20 cellular contexts compared by ENCODE assay signal in the genomic region with DNA sequence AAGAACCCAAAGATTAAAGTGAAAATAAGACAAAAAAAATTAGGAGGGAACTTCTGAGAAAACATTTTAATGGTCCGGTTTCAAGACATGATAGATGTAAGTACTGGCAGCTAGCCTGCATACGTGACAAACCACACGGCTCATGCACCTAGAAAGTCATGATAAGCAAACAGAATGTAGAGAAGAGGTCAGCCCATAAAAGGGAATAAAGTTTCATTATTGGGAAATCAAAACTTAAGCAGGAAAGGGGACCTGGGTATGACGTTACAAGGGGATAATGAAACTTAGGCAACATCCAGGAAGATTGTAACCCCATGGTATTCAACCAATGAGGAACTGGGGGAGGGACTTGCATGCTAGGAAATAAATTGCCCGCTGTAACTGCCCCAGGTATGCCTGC.
A peak's percentile ranks its signal among the peaks of the same experiment; 100 is the strongest.
DNase-seq lines count a peak whose midpoint lies in the region; ATAC-seq, FAIRE-seq and TF ChIP-seq lines count a peak whose summit lies in the region.
"Had no signal": no experiment of that assay in that cellular context is flagged by ENCODE, and none has a peak within 500 bp of the region (broad histone marks: within the 10 kb centered on the region; RNA-seq: fewer than 3 reads in every experiment).

No MANE protein-coding gene starts in this region.

- WGBS in K562 (ENCODE audit: insufficient coverage, low coverage, missing lambda C conversion rate), result 5% methylated on average over 5 of the region's 5 CpGs

- TF ChIP-seq EP300 in K562 (IDR thresholded peaks at IDR 0.05; ENCODE audit: low read length), result no peak

- BruUV-seq in PC-3 (replicated peaks; lab: Mats Ljungman, UMichigan), result no TSS peak
- BruUV-seq in K562 (replicated peaks; lab: Mats Ljungman, UMichigan), result no TSS peak

- H3K27ac ChIP-seq in PC-3 (ENCODE audit: low read length) (peak overlapping the region; percentile 49), K562 (ENCODE audit: extremely low read depth, low read depth, low read length) (no peak overlapping the region)

- TF ChIP-seq POLR2A in K562 (conservative IDR thresholded peaks at IDR 0.05), result no peak

- H3K4me2 ChIP-seq in PC-3 (ENCODE audit: low read length), result 0 out of 2 replicates have a peak overlapping the region, but pooled peaks have one; percentile 16
- no peak overlapping the region for H3K4me2 ChIP-seq in K562 (ENCODE audit: insufficient read depth, low read length)
- H3K4me2 ChIP-seq: GM23338 had no signal

- H2AFZ ChIP-seq in PC-3 (ENCODE audit: low read length) (peak overlapping the region; percentile 41; the same call in 1 of the 2 replicates), K562 (ENCODE audit: low read depth, low read length) (0 out of 2 replicates have a peak overlapping the region, but pooled peaks have one; percentile 16)
- H2AFZ ChIP-seq: GM23338 had no signal

- intact Hi-C loops in PC-3 (cut with micrococcal nuclease), result no loop called here
- intact Hi-C loops in K562 (cut with micrococcal nuclease), result no loop called here

- no peaks in the 10 kb centered on the region for H3K9me1 ChIP-seq in K562 (ENCODE audit: control insufficient read depth, insufficient read depth, low read length)

- no peaks in the 10 kb centered on the region for H4K20me1 ChIP-seq in PC-3 (ENCODE audit: low read length)
- no peaks in the 10 kb centered on the region for H4K20me1 ChIP-seq in K562 (replicated peaks; ENCODE audit: control insufficient read depth, insufficient read depth, low read length)

- H3K36me3 ChIP-seq in PC-3 (ENCODE audit: low read depth, low read length) (no peaks in the 10 kb centered on the region), K562 (ENCODE audit: control insufficient read depth, insufficient read depth, low read length) (no peaks in the 10 kb centered on the region)

- H3F3A ChIP-seq in PC-3 (ENCODE audit: low read length, unreplicated experiment), result no peaks in the 10 kb centered on the region

- no peak overlapping the region for H3K4me3 ChIP-seq in PC-3 (ENCODE audit: low read length)
- no peak overlapping the region for H3K4me3 ChIP-seq in K562
- H3K4me3 ChIP-seq: GM23338 had no signal

- POLR2A ChIA-PET in PC-3 (lab: Charles Lee; ENCODE audit: unreplicated experiment) (no interaction called here), K562 (lab: Yijun Ruan, JAX) (no interaction called here)

- H3K27me3 ChIP-seq in PC-3 (ENCODE audit: low read length) (no peaks in the 10 kb centered on the region), K562 (ENCODE audit: control insufficient read depth in 2 of 2, insufficient read depth in 2 of 2, low read length in 2 of 2) (no peaks in the 10 kb centered on the region)

- TF ChIP-seq CTCF in PC-3 (conservative IDR thresholded peaks at IDR 0.05; ENCODE audit: low read depth, low read length), result no peak
- no peak for TF ChIP-seq CTCF in K562 (IDR thresholded peaks at IDR 0.05 in 2 of 3, conservative IDR thresholded peaks at IDR 0.05 in 1 of 3; ENCODE audit: insufficient read depth in 2 of 3, low read depth in 1 of 3, low read length in 3 of 3)

- in situ Hi-C loops in K562 (cut with MboI), result no loop called here
- in situ Hi-C loops in G401 (cut with HindIII; ENCODE audit: low sequenced_read_pairs), result no loop called here

- CTCF ChIA-PET in PC-3 (lab: Charles Lee) (no interaction called here), K562 (lab: Yijun Ruan, JAX; ENCODE audit: low intra/inter-chr PET ratio) (no interaction called here)

- H3K4me1 ChIP-seq in PC-3 (ENCODE audit: insufficient read depth, low read length) (peaks cover 11% of the 10 kb centered on the region; the same call in 1 of the 2 replicates), K562 (replicated peaks in 1 of 2; ENCODE audit: control insufficient read depth in 2 of 2, insufficient read depth in 2 of 2, low read length in 2 of 2) (no peaks in the 10 kb centered on the region)

- no peak for TF ChIP-seq RAD21 in K562 (CRISPR knock-in tag; conservative IDR thresholded peaks at IDR 0.05 in 1 of 2, IDR thresholded peaks at IDR 0.05 in 1 of 2)

- H3K9me2 ChIP-seq in PC-3 (replicated peaks; ENCODE audit: low read length), result no peaks in the 10 kb centered on the region

- ATAC-seq in PC-3, result no peak
- ATAC-seq in K562, result no peak
- ATAC-seq: GM23338 had no signal

- DNase-seq in H4 (ENCODE audit: low spot score), result peak; percentile 66
- DNase-seq in PC-3, result peak; percentile 79
- DNase-seq in K562 (ENCODE audit: extremely low read depth in 1 of 4, low spot score in 3 of 4), result peak in 1 of 4 experiments; percentile 7
- peak; percentile 37 for DNase-seq in left kidney (ENCODE audit: low read depth, low spot score)
- DNase-seq in G401 (ENCODE audit: low spot score), result no peak
- no peak for DNase-seq in T1000 (lab: John Stamatoyannopoulos, UW)
- no peak for DNase-seq in amygdala (lab: John Stamatoyannopoulos, UW)
- DNase-seq: CD4-positive, CD25-positive, alpha-beta regulatory T cell; DMS79 treated with DMSO at 0.1 percent for 48 hours; HCEC 1CT; Karpas-422; NCI-H1048; NCI-H1417 treated with DMSO at 0.1 percent for 48 hours; NCI-H187; NCI-H2107; NCI-H69; SHP77 had no signal

- no peak overlapping the region for H3K9ac ChIP-seq in PC-3 (ENCODE audit: low read length)
- H3K9ac ChIP-seq in K562 (ENCODE audit: insufficient read depth in 1 of 2, low read depth in 2 of 2, low read length in 2 of 2), result no peak overlapping the region

- no peaks in the 10 kb centered on the region for H3K9me3 ChIP-seq in PC-3 (ENCODE audit: low read length)
- H3K9me3 ChIP-seq in K562 (replicated peaks; ENCODE audit: control insufficient read depth, insufficient read depth, low read depth, low read length), result peaks cover 2% of the 10 kb centered on the region; the same call in 1 of the 2 replicates

- H3K79me2 ChIP-seq in PC-3 (ENCODE audit: low read length) (no peaks in the 10 kb centered on the region), K562 (ENCODE audit: control insufficient read depth, insufficient read depth, low read length) (no peaks in the 10 kb centered on the region)

- FAIRE-seq in K562 (lab: Jason Lieb, UNC), result no peak
- FAIRE-seq: GM12892, GM18507 had no signal

TF ChIP-seq in K562, 482 proteins besides CTCF, POLR2A, EP300 and RAD21:
- TF ChIP-seq CREBBP (IDR thresholded peaks at IDR 0.05; ENCODE audit: low read depth, low read length) (no peak), ZBTB34 (CRISPR knock-in tag; IDR thresholded peaks at IDR 0.05) (no peak), HDAC3 (IDR thresholded peaks at IDR 0.05; ENCODE audit: borderline replicate concordance, partially characterized antibody) (no peak), CEBPB (tag; IDR thresholded peaks at IDR 0.05) (0 out of 2 replicates have a peak, but pooled peaks have one; percentile 14), KDM2B (CRISPR knock-in tag; IDR thresholded peaks at IDR 0.05) (no peak)
- TF ChIP-seq, protein P1, sequence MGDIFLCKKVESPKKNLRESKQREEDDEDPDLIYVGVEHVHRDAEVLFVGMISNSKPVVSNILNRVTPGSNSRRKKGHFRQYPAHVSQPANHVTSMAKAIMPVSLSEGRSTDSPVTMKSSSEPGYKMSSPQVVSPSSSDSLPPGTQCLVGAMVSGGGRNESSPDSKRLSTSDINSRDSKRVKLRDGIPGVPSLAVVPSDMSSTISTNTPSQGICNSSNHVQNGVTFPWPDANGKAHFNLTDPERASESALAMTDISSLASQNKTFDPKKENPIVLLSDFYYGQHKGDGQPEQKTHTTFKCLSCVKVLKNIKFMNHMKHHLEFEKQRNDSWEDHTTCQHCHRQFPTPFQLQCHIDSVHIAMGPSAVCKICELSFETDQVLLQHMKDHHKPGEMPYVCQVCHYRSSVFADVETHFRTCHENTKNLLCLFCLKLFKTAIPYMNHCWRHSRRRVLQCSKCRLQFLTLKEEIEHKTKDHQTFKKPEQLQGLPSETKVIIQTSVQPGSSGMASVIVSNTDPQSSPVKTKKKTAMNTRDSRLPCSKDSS (IDR thresholded peaks at IDR 0.05; ENCODE audit: low read depth, partially characterized antibody), result no peak
TF ChIP-seq in K562: peak in this region for 1.

Comparison
In these comparisons a context has a peak if more than half of its experiments do, and no peak if none do; other contexts are left out.
1. DNase-seq: peak in H4 (single experiment), PC-3 (single experiment) and left kidney (single experiment); none in G401 (single experiment), T1000 (single experiment) and amygdala (0 of 56).